ENCODE assay signal across 8 cellular contexts in the genomic region with DNA sequence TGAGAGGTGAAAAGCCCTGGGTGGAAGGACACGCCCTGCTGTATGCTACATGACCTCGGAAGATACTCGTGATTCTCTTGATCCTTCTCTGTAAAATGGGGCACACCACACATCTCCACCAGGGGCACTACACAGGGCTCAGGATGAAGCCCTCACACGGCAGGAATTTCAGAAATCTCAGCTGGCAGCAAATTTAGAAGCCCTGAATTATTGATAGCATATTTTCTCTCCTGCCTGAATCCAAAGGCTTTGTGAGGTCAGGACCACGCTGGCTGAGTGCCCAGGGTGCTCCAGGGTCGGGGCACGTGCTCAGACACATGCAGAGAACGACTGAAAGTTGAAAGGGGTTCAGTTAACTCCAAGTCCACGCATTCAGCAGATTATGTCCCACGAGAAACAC. TPM values are rescaled to one million over a fixed set of nuclear protein-coding genes. Genes with fewer than 3 reads are reported as not detected.
DNase-seq lines count a peak whose midpoint lies in the region; ATAC-seq and TF ChIP-seq lines count a peak whose summit lies in the region.

No MANE protein-coding gene starts in this region.

- no peak overlapping the region for H3K27ac Mint-ChIP-seq in activated T-helper 17 cell treated with anti-CD3 and anti-CD28 coated beads, Interleukin-2, amount 50 U/mL, for 72 hours
- H3K27ac Mint-ChIP-seq in progenitor cell of endocrine pancreas: no peak overlapping the region

- H3K4me3 Mint-ChIP-seq in activated T-helper 17 cell treated with anti-CD3 and anti-CD28 coated beads, Interleukin-2, amount 50 U/mL, for 72 hours: peak overlapping the region; percentile 84
- H3K4me3 Mint-ChIP-seq in progenitor cell of endocrine pancreas (ENCODE audit: low read depth): no peak overlapping the region

- no peaks in the 10 kb centered on the region for H3K9me3 Mint-ChIP-seq in activated T-helper 17 cell treated with anti-CD3 and anti-CD28 coated beads, Interleukin-2, amount 50 U/mL, for 72 hours
- H3K9me3 Mint-ChIP-seq in progenitor cell of endocrine pancreas (ENCODE audit: low read depth): no peaks in the 10 kb centered on the region

- peaks cover 23% of the 10 kb centered on the region for H3K4me1 Mint-ChIP-seq in activated T-helper 17 cell treated with anti-CD3 and anti-CD28 coated beads, Interleukin-2, amount 50 U/mL, for 72 hours
- no peaks in the 10 kb centered on the region for H3K4me1 Mint-ChIP-seq in progenitor cell of endocrine pancreas (ENCODE audit: low read depth)

- peak; percentile 35 for ATAC-seq in HG03097 (IDR thresholded peaks at IDR 0.05; ENCODE audit: low FRiP score, unreplicated experiment)
- ATAC-seq in activated T-helper 17 cell treated with anti-CD3 and anti-CD28 coated beads, Interleukin-2, amount 50 U/mL, for 72 hours (replicated peaks): peak; percentile 60
- no peak for ATAC-seq in GM19395 (IDR thresholded peaks at IDR 0.05; ENCODE audit: unreplicated experiment)

- peak; percentile 49 for TF ChIP-seq CTCF in progenitor cell of endocrine pancreas (IDR thresholded peaks at IDR 0.05; ENCODE audit: unreplicated experiment)

- no peaks in the 10 kb centered on the region for H3K36me3 Mint-ChIP-seq in activated T-helper 17 cell treated with anti-CD3 and anti-CD28 coated beads, Interleukin-2, amount 50 U/mL, for 72 hours (ENCODE audit: low read depth)
- H3K36me3 Mint-ChIP-seq in progenitor cell of endocrine pancreas (ENCODE audit: insufficient read depth): no peaks in the 10 kb centered on the region

- peaks cover 5% of the 10 kb centered on the region for H3K27me3 Mint-ChIP-seq in activated T-helper 17 cell treated with anti-CD3 and anti-CD28 coated beads, Interleukin-2, amount 50 U/mL, for 72 hours
- peaks cover 17% of the 10 kb centered on the region for H3K27me3 Mint-ChIP-seq in progenitor cell of endocrine pancreas

- DNase-seq in NCI-H2171 treated with DMSO at 0.1 percent for 48 hours (lab: John Stamatoyannopoulos, UW): peak; percentile 28
- no peak for DNase-seq in NCI-H2171 (lab: John Stamatoyannopoulos, UW)
- peak; percentile 41 for DNase-seq in OCI-M1 (lab: John Stamatoyannopoulos, UW)
- peak; percentile 73 for DNase-seq in germinal center (ENCODE audit: low spot score)
- DNase-seq in progenitor cell of endocrine pancreas (ENCODE audit: low spot score, unreplicated experiment): no peak

RNA-seq across cellular contexts. Expression of a gene that starts 42.1 kb away (rescaled TPM):
- not detected for total RNA-seq in activated T-helper 17 cell treated with anti-CD3 and anti-CD28 coated beads, Interleukin-2, amount 50 U/mL, for 72 hours
- total RNA-seq in progenitor cell of endocrine pancreas: 2.9 and 4.0 TPM in 2 replicates

Comparison
In these comparisons a context has a peak if more than half of its experiments do, and no peak if none do; other contexts are left out.
1. DNase-seq: peak in NCI-H2171 treated with DMSO at 0.1 percent for 48 hours (single experiment), OCI-M1 (single experiment) and germinal center (single experiment); none in NCI-H2171 (single experiment) and progenitor cell of endocrine pancreas (single experiment).